Comparison of ENCODE assay signal across 6 cellular contexts in genomic region chr2:219251656-219252055, GRCh38. TPM values are rescaled to one million over a fixed set of nuclear protein-coding genes. Genes with fewer than 3 reads are reported as not detected.
A peak's percentile ranks its signal among the peaks of the same experiment; 100 is the strongest.
DNase-seq lines count a peak whose midpoint lies in the region; ATAC-seq and TF ChIP-seq lines count a peak whose summit lies in the region.

No MANE protein-coding gene starts in this region.

- H3K27me3 ChIP-seq in MG63 (peaks cover 6% of the 10 kb centered on the region; the same call in 1 of the 2 replicates), body of pancreas (no peaks in the 10 kb centered on the region), gastrocnemius medialis (no peaks in the 10 kb centered on the region)

- DNase-seq in MG63 (peak; percentile 50), body of pancreas (no peak), gastrocnemius medialis (no peak), foreskin melanocyte (no peak), islet precursor cell (no peak)

- H3K4me1 ChIP-seq in body of pancreas (peaks cover 76% of the 10 kb centered on the region), gastrocnemius medialis (peaks cover 50 to 73% of the 10 kb centered on the region in 2 donors)

- no peak for TF ChIP-seq POLR2A in body of pancreas (IDR thresholded peaks at IDR 0.05)
- TF ChIP-seq POLR2A in gastrocnemius medialis (IDR thresholded peaks at IDR 0.05) = no peak

- H3K9me3 ChIP-seq in MG63 (no peaks in the 10 kb centered on the region), body of pancreas (no peaks in the 10 kb centered on the region), gastrocnemius medialis (no peaks in the 10 kb centered on the region)

- in situ Hi-C loops in gastrocnemius medialis (cut with MboI; ENCODE audit: low sequenced_read_pairs in 4 of 4) = no loop called here

- intact Hi-C loops in body of pancreas (cut with DNase I) (no loop called here), gastrocnemius medialis (cut with DNase I; ENCODE audit: low total_unique reads) (loop anchor here (2.0 to 5.0 kb wide), 2 partner anchors 75 to 254 kb away; partner anchors contain the start of gene CNPPD1)

- H3K36me3 ChIP-seq in MG63 (peaks cover 15% of the 10 kb centered on the region), body of pancreas (replicated peaks in 1 of 2; ENCODE audit: insufficient read depth in 1 of 2, low read depth in 2 of 2) (peaks cover 0 to 2% of the 10 kb centered on the region in 2 donors), gastrocnemius medialis (peaks cover 0 to 33% of the 10 kb centered on the region in 2 donors)

- peak overlapping the region; percentile 77 to 96 (median 86) for H3K27ac ChIP-seq in body of pancreas
- H3K27ac ChIP-seq in gastrocnemius medialis = peak overlapping the region; percentile 91 to 99 (median 96)

- no peak overlapping the region for H3K4me3 ChIP-seq in MG63
- no peak overlapping the region for H3K4me3 ChIP-seq in body of pancreas
- H3K4me3 ChIP-seq in gastrocnemius medialis = peak overlapping the region; percentile 68 to 88 (median 76)

- no peak for ATAC-seq in body of pancreas
- ATAC-seq in gastrocnemius medialis = no peak
- ATAC-seq in HG03460 (IDR thresholded peaks at IDR 0.05; ENCODE audit: unreplicated experiment) = no peak

- WGBS in body of pancreas, 2 donors = 88 to 89% methylated on average over 6 of the region's 6 CpGs

- TF ChIP-seq CTCF in body of pancreas (IDR thresholded peaks at IDR 0.05) = no peak
- no peak for TF ChIP-seq CTCF in gastrocnemius medialis (IDR thresholded peaks at IDR 0.05 in 4 of 5, conservative IDR thresholded peaks at IDR 0.05 in 1 of 5)

RNA-seq across cellular contexts. Expression of gene TUBA4B, which starts 1.4 kb away (rescaled TPM):
- not detected in 2 replicates for total RNA-seq in MG63 (2014; rRNA removed; shearing (Covaris generic); ENCODE audit: low replicate concordance)
- total RNA-seq in body of pancreas (not detected), gastrocnemius medialis (not detected)

RNA-seq across cellular contexts. Expression of gene TUBA4A, which starts 2.1 kb away (rescaled TPM):
- 3.1 and 7.7 TPM in 2 replicates for total RNA-seq in MG63 (2014; rRNA removed; shearing (Covaris generic); ENCODE audit: low replicate concordance)
- total RNA-seq in body of pancreas (10 to 100 TPM; 17.8 to 20.2 TPM), gastrocnemius medialis (100 to 1,000 TPM; 351 to 797 (median 386) TPM)

RNA-seq across cellular contexts. Expression of gene STK16, which starts 6.4 kb away (rescaled TPM):
- 14.4 and 26.0 TPM in 2 replicates for total RNA-seq in MG63 (2014; rRNA removed; shearing (Covaris generic); ENCODE audit: low replicate concordance)
- total RNA-seq in body of pancreas = 10 to 100 TPM in 1 of 2 donors, 1 to 10 TPM in 1; 8.0 to 16.8 TPM
- total RNA-seq in gastrocnemius medialis = 10 to 100 TPM in 3 of 4 donors, 1 to 10 TPM in 1; 4.4 to 19.3 (median 14.2) TPM

RNA-seq across cellular contexts. Expression of gene GLB1L, which starts 6.4 kb away (rescaled TPM):
- total RNA-seq in MG63 (2014; rRNA removed; shearing (Covaris generic); ENCODE audit: low replicate concordance) = 2.3 and 13.0 TPM in 2 replicates
- total RNA-seq in body of pancreas (10 to 100 TPM in 1 of 2 donors, 1 to 10 TPM in 1; 3.1 to 11.2 TPM), gastrocnemius medialis (1 to 10 TPM; 1.0 to 3.6 (median 1.3) TPM)

RNA-seq across cellular contexts. Expression of gene ANKZF1, which starts 22.1 kb away (rescaled TPM):
- 21.3 and 23.4 TPM in 2 replicates for total RNA-seq in MG63 (2014; rRNA removed; shearing (Covaris generic); ENCODE audit: low replicate concordance)
- total RNA-seq in body of pancreas = 10 to 100 TPM; 67.5 to 95.3 TPM
- total RNA-seq in gastrocnemius medialis = 10 to 100 TPM; 13.0 to 23.0 (median 19.1) TPM

Comparison
In these comparisons a context has a peak if more than half of its experiments do, and no peak if none do; other contexts are left out.
1. H3K4me3 ChIP-seq: peak in gastrocnemius medialis (4 of 4); none in MG63 (single experiment) and body of pancreas (0 of 2).
2. RNA of gene TUBA4A, which starts 2.1 kb away (total RNA-seq): 351 to 797 TPM in gastrocnemius medialis; 17.8 to 20.2 TPM in body of pancreas and 3.1 to 7.7 TPM in MG63; every median in the first group is over 10 times any median in the second.